In the genomic region with DNA sequence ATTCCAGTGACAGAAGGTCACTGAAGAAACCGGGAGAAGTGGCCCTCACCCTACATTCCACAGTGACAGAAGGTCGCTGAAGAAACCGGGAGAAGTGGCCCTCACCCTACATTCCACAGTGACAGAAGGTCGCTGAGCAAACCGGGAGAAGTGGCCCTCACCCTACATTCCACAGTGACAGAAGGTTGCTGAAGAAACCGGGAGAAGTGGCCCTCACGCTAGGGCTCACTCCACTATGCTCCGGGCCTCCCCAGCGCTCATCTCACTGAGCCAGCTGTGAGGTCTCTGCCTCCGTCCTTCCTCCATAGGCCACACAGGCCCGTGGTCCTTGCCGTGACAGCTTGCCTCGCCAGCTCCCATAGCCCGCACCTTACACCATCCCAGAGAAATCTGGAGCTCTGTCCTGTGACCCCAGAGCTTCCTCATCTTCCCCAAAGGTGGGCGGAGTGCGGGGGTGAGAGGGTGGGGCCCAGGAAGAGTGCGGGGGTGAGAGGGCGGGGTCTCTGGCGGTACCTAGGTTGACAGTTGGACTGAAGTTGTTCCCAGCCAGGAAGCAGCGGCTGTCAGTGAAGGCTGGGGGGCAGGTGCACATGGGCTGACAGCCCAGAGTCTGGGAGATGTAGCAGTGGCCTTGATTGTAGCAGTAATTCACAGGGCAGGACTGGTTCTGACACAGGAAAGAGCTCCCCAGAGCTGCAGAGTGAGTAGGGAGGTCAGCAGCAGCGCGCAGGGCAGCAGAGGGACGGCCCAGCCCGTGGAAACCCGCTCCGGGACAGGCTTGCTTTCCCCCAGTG, we compare ENCODE assay signal across 33 cellular contexts. TPM values are rescaled to one million over a fixed set of nuclear protein-coding genes. Genes with fewer than 3 reads are reported as not detected.
DNase-seq lines count a peak whose midpoint lies in the region; ATAC-seq, FAIRE-seq and TF ChIP-seq lines count a peak whose summit lies in the region.
"Had no signal": no experiment of that assay in that cellular context is flagged by ENCODE, and none has a peak within 500 bp of the region (broad histone marks: within the 10 kb centered on the region; RNA-seq: fewer than 3 reads in every experiment).

No MANE protein-coding gene starts in this region.

- H3K36me3 ChIP-seq in IMR-90 (ENCODE audit: control insufficient read depth, insufficient read depth, low read length) (no peaks in the 10 kb centered on the region), H1 (ENCODE audit: control insufficient read depth in 2 of 4, insufficient read depth in 4 of 4, low read length in 3 of 4) (no peaks in the 10 kb centered on the region), spleen (no peaks in the 10 kb centered on the region)
- H3K36me3 ChIP-seq: breast epithelium, neural progenitor cell, prostate gland, stomach, tibial nerve had no signal

- H3K79me1 ChIP-seq in IMR-90 (ENCODE audit: low read depth in 1 of 2, low read length in 2 of 2) (no peaks in the 10 kb centered on the region), H1 (ENCODE audit: low read depth, low read length) (no peaks in the 10 kb centered on the region)

- H4K91ac ChIP-seq in IMR-90 (ENCODE audit: insufficient read depth, low read depth, low read length) (no peak overlapping the region), H1 (replicated peaks; ENCODE audit: insufficient read length, low read length) (peak overlapping the region; percentile 30)

- intact Hi-C loops in IMR-90 (cut with micrococcal nuclease): no loop called here
- intact Hi-C loops in spleen (cut with DNase I; ENCODE audit: low total_unique reads): no loop called here

- BruUV-seq in IMR-90 (replicated peaks; lab: Mats Ljungman, UMichigan): no TSS peak

- H3K4me1 ChIP-seq in IMR-90 (ENCODE audit: control insufficient read depth, insufficient read depth, low read length): no peaks in the 10 kb centered on the region
- H3K4me1 ChIP-seq in H1 (replicated peaks in 1 of 4; ENCODE audit: control insufficient read depth in 3 of 4, insufficient read depth in 4 of 4, low read length in 3 of 4): peaks cover 0 to 10% (median 5%) of the 10 kb centered on the region in 4 experiments; a peak in 3 of 7 replicates
- peaks cover 0 to 28% (median 13%) of the 10 kb centered on the region in 6 donors for H3K4me1 ChIP-seq in spleen
- H3K4me1 ChIP-seq: neural progenitor cell, prostate gland had no signal

- H2AFZ ChIP-seq in IMR-90 (replicated peaks; ENCODE audit: low read length, poor library complexity): no peak overlapping the region
- no peak overlapping the region for H2AFZ ChIP-seq in H1 (ENCODE audit: low read length)
- H2AFZ ChIP-seq: neural progenitor cell had no signal

- H3K9ac ChIP-seq in IMR-90 (ENCODE audit: low read depth, low read length) (no peak overlapping the region), H1 (replicated peaks in 1 of 4; ENCODE audit: extremely low read depth in 1 of 4, low read depth in 3 of 4, low read length in 3 of 4) (no peak overlapping the region)
- H3K9ac ChIP-seq: neural progenitor cell had no signal

- H2AK5ac ChIP-seq in IMR-90 (ENCODE audit: low read depth, low read length) (no peak overlapping the region), H1 (ENCODE audit: low read depth, low read length) (no peak overlapping the region)

- in situ Hi-C loops in IMR-90 (cut with MboI; ENCODE audit: low sequenced_read_pairs): no loop called here

- H3K14ac ChIP-seq in IMR-90 (replicated peaks; ENCODE audit: low read depth, low read length): no peak overlapping the region
- no peak overlapping the region for H3K14ac ChIP-seq in H1 (ENCODE audit: insufficient read length)

- H3K56ac ChIP-seq in IMR-90 (ENCODE audit: extremely low read depth, insufficient read depth, low read length) (no peak overlapping the region), H1 (replicated peaks; ENCODE audit: insufficient read length, low read depth, low read length) (no peak overlapping the region)

- dilution Hi-C loops in IMR-90 (cut with HindIII; ENCODE audit: low sequenced_read_pairs, unreplicated experiment): no loop called here

- H4K8ac ChIP-seq in IMR-90 (ENCODE audit: low read depth in 2 of 2, low read length in 2 of 2): no peak overlapping the region
- no peak overlapping the region for H4K8ac ChIP-seq in H1 (ENCODE audit: extremely low read depth, insufficient read depth, low read length)

- peak overlapping the region; percentile 10 for H2AK9ac ChIP-seq in IMR-90 (replicated peaks; ENCODE audit: low read depth, low read length, poor library complexity)

- H3K9me1 ChIP-seq in IMR-90 (ENCODE audit: insufficient read depth, low read length): no peaks in the 10 kb centered on the region; the same call in 1 of the 2 replicates

- POLR2A ChIA-PET in IMR-90 (lab: Charles Lee; ENCODE audit: unreplicated experiment) (no interaction called here), H1 (lab: Charles Lee; ENCODE audit: partially characterized antibody) (no interaction called here)

- H3K27ac ChIP-seq in IMR-90 (ENCODE audit: insufficient read depth, low read length): no peak overlapping the region
- no peak overlapping the region for H3K27ac ChIP-seq in H1 (ENCODE audit: low read depth, low read length)
- no peak overlapping the region for H3K27ac ChIP-seq in spleen
- H3K27ac ChIP-seq: breast epithelium, HL-60, neural progenitor cell, prostate gland, SK-N-MC, stomach, tibial nerve had no signal

- CTCF ChIA-PET in IMR-90 (lab: Yijun Ruan, JAX): no interaction called here
- CTCF ChIA-PET in H1 (lab: Charles Lee; ENCODE audit: partially characterized antibody): interaction anchor here (1.0 to 3.8 kb wide), 2 partner anchors 10 to 98 kb away, joined by 3 to 18 read pairs; no protein-coding TSS in a partner anchor

- TF ChIP-seq POLR2A in IMR-90 (IDR thresholded peaks at IDR 0.05; ENCODE audit: low read depth, low read length): no peak
- no peak for TF ChIP-seq POLR2A in H1 (IDR thresholded peaks at IDR 0.05; ENCODE audit: control extremely low read depth in 1 of 2, low read depth in 2 of 2, low read length in 2 of 2)
- no peak for TF ChIP-seq POLR2A in spleen (IDR thresholded peaks at IDR 0.05)

- no peak for TF ChIP-seq CTCF in IMR-90 (conservative IDR thresholded peaks at IDR 0.05; ENCODE audit: low read depth, low read length)
- no peak for TF ChIP-seq CTCF in H1 (IDR thresholded peaks at IDR 0.05; ENCODE audit: control extremely low read depth in 1 of 3, insufficient read depth in 1 of 3, low read depth in 1 of 3, low read length in 3 of 3)
- no peak for TF ChIP-seq CTCF in spleen (IDR thresholded peaks at IDR 0.05 in 8 of 11, conservative IDR thresholded peaks at IDR 0.05 in 3 of 11)

- TF ChIP-seq RAD21 in IMR-90 (IDR thresholded peaks at IDR 0.05; ENCODE audit: low read length) (no peak), H1 (IDR thresholded peaks at IDR 0.05 in 1 of 2, conservative IDR thresholded peaks at IDR 0.05 in 1 of 2; ENCODE audit: low read depth in 2 of 2, low read length in 2 of 2) (no peak)

- WGBS in IMR-90 (ENCODE audit: extremely low coverage in 2 of 2, insufficient read length in 1 of 2), 2 experiments: 42% methylated on average over 6 of the region's 26 CpGs; no CpG with 5 or more reads in 1 of the 2 experiments
- 92% methylated on average over 22 of the region's 26 CpGs; no CpG with 5 or more reads in 1 of the 2 experiments for WGBS in H1 (ENCODE audit: extremely low coverage in 1 of 2, insufficient coverage in 1 of 2, insufficient read length in 1 of 2, insufficient replicate concordance in 2 of 2, low coverage in 1 of 2, low lambda C conversion rate in 2 of 2, missing lambda C conversion rate in 1 of 2), 2 experiments
- WGBS in spleen, 5 donors: 72 to 75% (median 74%) methylated on average over 24 to 26 of the region's 26 CpGs

- no peak overlapping the region for H2BK120ac ChIP-seq in IMR-90 (ENCODE audit: low read depth, low read length)
- H2BK120ac ChIP-seq in H1 (replicated peaks; ENCODE audit: low read depth, low read length): no peak overlapping the region

- no peak overlapping the region for H2BK20ac ChIP-seq in IMR-90 (ENCODE audit: low read depth, low read length)
- no peak overlapping the region for H2BK20ac ChIP-seq in H1 (ENCODE audit: low read length)

- no peaks in the 10 kb centered on the region for H3K9me3 ChIP-seq in IMR-90 (ENCODE audit: control insufficient read depth, insufficient read depth, low read length)
- H3K9me3 ChIP-seq in H1 (ENCODE audit: insufficient read depth in 2 of 2, low read depth in 1 of 2, low read length in 1 of 2): no peaks in the 10 kb centered on the region
- H3K9me3 ChIP-seq in spleen: no peaks in the 10 kb centered on the region
- H3K9me3 ChIP-seq: breast epithelium, prostate gland, stomach, tibial nerve had no signal

- H4K5ac ChIP-seq in IMR-90 (ENCODE audit: low read depth, low read length): no peak overlapping the region
- no peak overlapping the region for H4K5ac ChIP-seq in H1 (ENCODE audit: insufficient read length, low read depth, low read length)

- no peaks in the 10 kb centered on the region for H4K20me1 ChIP-seq in IMR-90 (ENCODE audit: insufficient read depth, low read length)
- no peaks in the 10 kb centered on the region for H4K20me1 ChIP-seq in H1 (replicated peaks in 1 of 2; ENCODE audit: control insufficient read depth in 1 of 2, insufficient read depth in 2 of 2, low read length in 2 of 2)

- H2BK5ac ChIP-seq in IMR-90 (ENCODE audit: low read depth, low read length, poor library complexity, severe bottlenecking) (no peak overlapping the region), H1 (ENCODE audit: low read depth, low read length) (no peak overlapping the region)

- H3K4ac ChIP-seq in IMR-90 (ENCODE audit: low read depth, low read length) (no peak overlapping the region), H1 (replicated peaks; ENCODE audit: insufficient read length, low read depth, low read length) (no peak overlapping the region)

- no peak for FAIRE-seq in H1 (lab: Jason Lieb, UNC)
- FAIRE-seq: colon had no signal

- H3K23ac ChIP-seq in IMR-90 (ENCODE audit: low read depth, low read length) (no peak overlapping the region), H1 (ENCODE audit: insufficient read length) (no peak overlapping the region)

- no peak for TF ChIP-seq EP300 in H1 (IDR thresholded peaks at IDR 0.05; ENCODE audit: borderline replicate concordance in 1 of 2, low read depth in 2 of 2, low read length in 2 of 2)

- no peak overlapping the region for H3K4me3 ChIP-seq in IMR-90 (ENCODE audit: insufficient read depth, low read depth, low read length)
- no peak overlapping the region for H3K4me3 ChIP-seq in H1 (ENCODE audit: extremely low read depth in 1 of 4, insufficient read depth in 2 of 4, low read depth in 3 of 4, low read length in 4 of 4)
- no peak overlapping the region for H3K4me3 ChIP-seq in spleen
- H3K4me3 ChIP-seq: breast epithelium, neural progenitor cell, prostate gland, SK-N-MC, stomach, tibial nerve had no signal

- DNase-seq in NCI-H748 (lab: John Stamatoyannopoulos, UW; ENCODE audit: unreplicated experiment) (peak; percentile 43), NCI-H748 treated with DMSO at 0.1 percent for 48 hours (lab: John Stamatoyannopoulos, UW) (no peak), IMR-90 (no peak), H1 (ENCODE audit: low read depth in 1 of 2, low spot score in 2 of 2) (no peak), spleen (peak; percentile 42), NCI-H1417 (lab: John Stamatoyannopoulos, UW) (no peak), globus pallidus (ENCODE audit: low spot score) (no peak)
- DNase-seq: activated CD4-positive, alpha-beta T cell treated with anti-CD3 and anti-CD28 coated beads for 4 hours; activated naive CD4-positive, alpha-beta T cell treated with anti-CD3 and anti-CD28 coated beads for 36 hours; activated T-cell treated with anti-CD3 and anti-CD28 coated beads, Interleukin-2, amount 50 U/mL, for 72 hours; amniotic stem cell; COR-L47; DMS79 treated with DMSO at 0.1 percent for 48 hours; effector CD8-positive, alpha-beta T cell; foreskin fibroblast; GOT3; hypothalamus; NCI-H1092; NCI-H2081 treated with DMSO at 0.1 percent for 48 hours; NCI-H446 treated with DMSO at 0.1 percent for 48 hours; stomach; T-helper 2 cell had no signal

- no peaks in the 10 kb centered on the region for H3K23me2 ChIP-seq in H1 (ENCODE audit: low read depth, low read length)

- H3K18ac ChIP-seq in IMR-90 (ENCODE audit: low read depth, low read length): no peak overlapping the region
- no peak overlapping the region for H3K18ac ChIP-seq in H1 (ENCODE audit: extremely low read depth, low read length)

- H2BK15ac ChIP-seq in IMR-90 (ENCODE audit: low read depth, low read length) (no peak overlapping the region), H1 (ENCODE audit: low read length) (no peak overlapping the region)

- H2BK12ac ChIP-seq in H1 (ENCODE audit: low read depth, low read length): no peak overlapping the region

- no peak for ATAC-seq in IMR-90 (ENCODE audit: low read depth)
- ATAC-seq in HG02763 (IDR thresholded peaks at IDR 0.05; ENCODE audit: unreplicated experiment): no peak
- ATAC-seq: activated T-cell treated with anti-CD3 and anti-CD28 coated beads, Interleukin-2, amount 50 U/mL, for 72 hours had no signal

- H3K4me2 ChIP-seq in IMR-90 (ENCODE audit: low read depth, low read length) (no peak overlapping the region), H1 (ENCODE audit: insufficient read depth in 1 of 2, low read depth in 2 of 2, low read length in 2 of 2) (no peak overlapping the region)
- H3K4me2 ChIP-seq: neural progenitor cell had no signal

- H3K27me3 ChIP-seq in IMR-90 (ENCODE audit: control insufficient read depth, insufficient read depth, low read length) (peaks cover 31% of the 10 kb centered on the region), H1 (replicated peaks in 1 of 4; ENCODE audit: control insufficient read depth in 3 of 4, extremely low read depth in 1 of 4, insufficient read depth in 3 of 4, low read length in 3 of 4) (peaks cover 0 to 8% (median 6%) of the 10 kb centered on the region in 4 experiments; a peak in 6 of 7 replicates), spleen (replicated peaks in 1 of 7) (peaks cover 0 to 50% (median 7%) of the 10 kb centered on the region in 7 donors)

- H3K79me2 ChIP-seq in H1 (ENCODE audit: control insufficient read depth in 1 of 2, insufficient read depth in 2 of 2, low read length in 2 of 2): no peaks in the 10 kb centered on the region

RNA-seq across cellular contexts. Expression of a gene that starts 32.0 kb away (rescaled TPM):
- total RNA-seq in IMR-90 (2012; rRNA removed) (not detected in 2 replicates), spleen (10 to 100 TPM in 1 of 7 donors, 1 to 10 TPM in 6; 1.8 to 13.6 (median 3.2) TPM)
- polyA plus RNA-seq in IMR-90 (2012; rRNA removed) (0.12 and 0.24 TPM in 2 replicates), H1 (2011; rRNA removed) (0.19 and 0.26 TPM in 2 replicates), spleen (1 to 10 TPM in 2 of 3 donors, under 1 TPM in 1; 0.38 to 5.4 (median 3.3) TPM)
- polyA plus RNA-seq in IMR-90 (2012; cell fraction: cytosol; rRNA removed): 0.11 TPM in 1 of 2 replicates, not detected in the other
- 1.7 TPM in 2 replicates for polyA plus RNA-seq in IMR-90 (2012; cell fraction: nucleus; rRNA removed; ENCODE audit: low replicate concordance)
- total RNA-seq in H1 (2021; fragmentation: NEBNext Ultra II Directional; extraction: Animal tissue kit (Norgen Biotek cat#: 25700)): 0.24 TPM in 1 of 2 replicates, not detected in the other
- polyA plus RNA-seq in H1 (2011; cell fraction: cytosol; rRNA removed): 0.26 TPM
- 0.27 TPM for polyA plus RNA-seq in H1 (2011; cell fraction: nucleus; rRNA removed)
- 0.13 to 0.19 TPM (median 0.15 TPM) in 3 of 4 replicates, not detected in the other for polyA plus RNA-seq in H1 (2012, experiment 1 of 2)
- polyA plus RNA-seq in H1 (2012, experiment 2 of 2): not detected
- polyA plus RNA-seq in H1 (2013, experiment 1 of 2): 0.16 TPM
- polyA plus RNA-seq in H1 (2013, experiment 2 of 2): 0.33 TPM
- polyA minus RNA-seq in H1 (2011; rRNA and poly(A)+ RNA removed): 0.16 TPM in 1 of 2 replicates, not detected in the other
- not detected for polyA minus RNA-seq in H1 (2011; cell fraction: cytosol; rRNA and poly(A)+ RNA removed)
- not detected for polyA minus RNA-seq in H1 (2011; cell fraction: nucleus; rRNA and poly(A)+ RNA removed)
- total RNA-seq: RPMI7951 had no signal

RNA-seq across cellular contexts. Expression of a gene that starts 59.0 kb away (rescaled TPM):
- total RNA-seq in IMR-90 (2012; rRNA removed) (not detected in 2 replicates), spleen (not detected)
- polyA plus RNA-seq in IMR-90 (2012; rRNA removed) (not detected in 2 replicates), H1 (2011; rRNA removed) (0.89 and 2.0 TPM in 2 replicates), spleen (under 1 TPM in 2 of 3 donors, not detected in 1; 0.02 to 0.03 TPM)
- polyA plus RNA-seq in IMR-90 (2012; cell fraction: cytosol; rRNA removed): not detected in 2 replicates
- polyA plus RNA-seq in IMR-90 (2012; cell fraction: nucleus; rRNA removed; ENCODE audit: low replicate concordance): not detected in 2 replicates
- total RNA-seq in H1 (2021; fragmentation: NEBNext Ultra II Directional; extraction: Animal tissue kit (Norgen Biotek cat#: 25700)): 1.4 and 2.0 TPM in 2 replicates
- 0.94 TPM for polyA plus RNA-seq in H1 (2011; cell fraction: cytosol; rRNA removed)
- polyA plus RNA-seq in H1 (2011; cell fraction: nucleus; rRNA removed): 5.4 TPM
- 1.1 to 1.8 TPM (median 1.6 TPM) in 4 replicates for polyA plus RNA-seq in H1 (2012, experiment 1 of 2)
- 0.34 TPM for polyA plus RNA-seq in H1 (2012, experiment 2 of 2)
- 0.83 TPM for polyA plus RNA-seq in H1 (2013, experiment 1 of 2)
- polyA plus RNA-seq in H1 (2013, experiment 2 of 2): 0.59 TPM
- polyA minus RNA-seq in H1 (2011; rRNA and poly(A)+ RNA removed): 0.98 and 2.0 TPM in 2 replicates
- 1.0 TPM for polyA minus RNA-seq in H1 (2011; cell fraction: cytosol; rRNA and poly(A)+ RNA removed)
- polyA minus RNA-seq in H1 (2011; cell fraction: nucleus; rRNA and poly(A)+ RNA removed): 2.8 TPM
- total RNA-seq: A172, lung microvascular endothelial cell, RPMI7951, tibial nerve had no signal

Comparison
In these comparisons a context has a peak if more than half of its experiments do, and no peak if none do; other contexts are left out.
1. DNase-seq: peak in NCI-H748 (single experiment) and spleen (single experiment); none in NCI-H748 treated with DMSO at 0.1 percent for 48 hours (single experiment), IMR-90 (single experiment), H1 (0 of 2), NCI-H1417 (0 of 3) and globus pallidus (single experiment).